Comparison of ENCODE assay signal across 8 cellular contexts in the genomic region with DNA sequence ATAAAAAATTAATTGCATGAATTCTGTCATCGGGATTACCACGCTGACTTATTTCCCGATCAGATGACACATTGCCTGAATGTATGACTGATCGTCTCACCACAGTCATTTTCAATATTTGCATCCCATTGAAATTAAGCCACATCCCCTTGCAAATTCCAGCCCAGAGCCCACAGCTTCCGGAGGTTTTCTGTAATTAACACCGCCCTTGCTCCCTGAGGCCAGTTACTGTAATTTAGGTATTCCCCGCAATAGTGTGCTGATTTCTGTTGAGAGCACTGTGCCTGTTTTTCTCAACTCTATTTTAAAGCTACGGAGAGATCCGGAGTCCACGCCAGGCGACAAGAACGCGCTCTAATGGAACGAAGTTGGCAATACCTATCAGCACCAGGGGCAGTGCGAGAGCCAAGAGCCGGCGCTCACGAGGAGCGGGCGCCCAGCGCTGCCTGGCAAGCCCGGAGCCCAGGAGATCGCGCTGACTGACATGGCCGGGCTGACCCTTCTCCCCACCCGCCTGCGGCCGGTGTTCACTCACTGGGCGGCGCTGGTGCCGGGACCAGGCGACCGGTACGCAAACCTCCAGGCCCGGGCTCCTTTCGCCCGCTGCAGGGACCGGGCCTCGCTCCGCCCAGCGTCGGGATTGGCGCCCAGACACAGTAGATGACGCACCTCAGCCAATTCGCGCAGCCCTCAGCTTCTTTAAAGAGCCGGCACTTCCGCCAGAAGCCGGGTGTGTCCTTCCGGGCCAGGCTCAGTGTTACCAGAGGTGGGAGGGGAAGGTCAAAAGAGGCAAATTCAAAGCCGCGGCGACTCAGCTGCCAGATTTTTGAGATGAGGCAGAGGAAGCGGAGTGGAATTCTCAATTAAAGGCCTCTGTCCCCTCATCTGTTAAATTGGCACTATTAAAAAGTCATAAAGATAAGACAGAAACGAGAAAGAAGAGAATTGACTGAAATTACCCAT.
DNase-seq lines count a peak whose midpoint lies in the region; ATAC-seq and TF ChIP-seq lines count a peak whose summit lies in the region.

A gene with protein sequence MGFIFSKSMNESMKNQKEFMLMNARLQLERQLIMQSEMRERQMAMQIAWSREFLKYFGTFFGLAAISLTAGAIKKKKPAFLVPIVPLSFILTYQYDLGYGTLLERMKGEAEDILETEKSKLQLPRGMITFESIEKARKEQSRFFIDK (minus strand): TSS at position 672 of the 963 bp plus-strand sequence. CDS start 5,948 bp downstream, outside the sequence.

- no peaks in the 10 kb centered on the region for H4K20me1 ChIP-seq in MM.1S (ENCODE audit: insufficient read depth, low read length)

- TF ChIP-seq CTCF in MM.1S (IDR thresholded peaks at IDR 0.05; ENCODE audit: low read length): peak; percentile 28
- no peak for TF ChIP-seq CTCF in nephron progenitor cell (IDR thresholded peaks at IDR 0.05)

- H3K27me3 ChIP-seq in HAP-1 (ENCODE audit: low read depth): no peaks in the 10 kb centered on the region
- no peaks in the 10 kb centered on the region for H3K27me3 ChIP-seq in MM.1S (replicated peaks; ENCODE audit: insufficient read depth, low read length)

- ATAC-seq in stimulated activated naive CD8-positive, alpha-beta T cell treated with anti-CD3 and anti-CD28 coated beads, Interleukin-15, amount 100 ng/mL, for 72 hours: peak; percentile 96

- H3K27ac ChIP-seq in MM.1S (ENCODE audit: low read length): peak within 1 kb of the TSS; percentile 93

- peak within 1 kb of the TSS; percentile 92 for H3K27ac Mint-ChIP-seq in nephron progenitor cell
- peak within 1 kb of the TSS; percentile 99 for H3K27ac Mint-ChIP-seq in stimulated activated naive CD8-positive, alpha-beta T cell treated with anti-CD3 and anti-CD28 coated beads, Interleukin-15, amount 100 ng/mL, for 72 hours

- no peaks in the 10 kb centered on the region for H3K9me2 ChIP-seq in MM.1S (replicated peaks; ENCODE audit: insufficient read depth, low read length)

- H3K4me1 ChIP-seq in HAP-1 (peaks cover 9% of the 10 kb centered on the region), MM.1S (ENCODE audit: low read length) (peaks cover 7% of the 10 kb centered on the region; the same call in 1 of the 2 replicates)

- H3K36me3 Mint-ChIP-seq in nephron progenitor cell (ENCODE audit: low read depth): peaks cover 40% of the 10 kb centered on the region

- H3K36me3 ChIP-seq in HAP-1 (replicated peaks) (peaks cover 13% of the 10 kb centered on the region), MM.1S (replicated peaks; ENCODE audit: insufficient read depth, low read length) (no peaks in the 10 kb centered on the region)

- H3K4me3 ChIP-seq in HAP-1: peak within 1 kb of the TSS; percentile 72
- peak within 1 kb of the TSS; percentile 62 for H3K4me3 ChIP-seq in MM.1S (ENCODE audit: low read length)

- in situ Hi-C loops in HAP-1 (cut with MboI; ENCODE audit: low sequenced_read_pairs): loop anchor here (25.0 kb wide), 1 partner anchor 675 kb away; no protein-coding TSS in a partner anchor

- peak within 1 kb of the TSS; percentile 73 for H2AFZ ChIP-seq in MM.1S (ENCODE audit: low read length)

- peaks cover 25% of the 10 kb centered on the region for H3F3A ChIP-seq in MM.1S (ENCODE audit: insufficient read depth, low read length)

- H3K9ac ChIP-seq in MM.1S (ENCODE audit: low read length): peak within 1 kb of the TSS; percentile 84

- H3K4me1 Mint-ChIP-seq in nephron progenitor cell: peaks cover 28% of the 10 kb centered on the region
- H3K4me1 Mint-ChIP-seq in stimulated activated naive CD8-positive, alpha-beta T cell treated with anti-CD3 and anti-CD28 coated beads, Interleukin-15, amount 100 ng/mL, for 72 hours: peaks cover 52% of the 10 kb centered on the region

- H3K9me3 ChIP-seq in HAP-1: no peaks in the 10 kb centered on the region
- no peaks in the 10 kb centered on the region for H3K9me3 ChIP-seq in MM.1S (replicated peaks; ENCODE audit: insufficient read depth, low read length)

- H3K9me3 Mint-ChIP-seq in nephron progenitor cell: peaks cover 30% of the 10 kb centered on the region
- H3K9me3 Mint-ChIP-seq in stimulated activated naive CD8-positive, alpha-beta T cell treated with anti-CD3 and anti-CD28 coated beads, Interleukin-15, amount 100 ng/mL, for 72 hours: peaks cover 6 to 7% of the 10 kb centered on the region in 2 donors

- H3K27me3 Mint-ChIP-seq in nephron progenitor cell (ENCODE audit: low read depth, poor library complexity): peaks cover 9% of the 10 kb centered on the region
- H3K27me3 Mint-ChIP-seq in stimulated activated naive CD8-positive, alpha-beta T cell treated with anti-CD3 and anti-CD28 coated beads, Interleukin-15, amount 100 ng/mL, for 72 hours: no peaks in the 10 kb centered on the region

- peak within 1 kb of the TSS; percentile 95 for H3K4me3 Mint-ChIP-seq in nephron progenitor cell
- H3K4me3 Mint-ChIP-seq in stimulated activated naive CD8-positive, alpha-beta T cell treated with anti-CD3 and anti-CD28 coated beads, Interleukin-15, amount 100 ng/mL, for 72 hours: peak within 1 kb of the TSS; percentile 94 to 99

- peak within 1 kb of the TSS; percentile 80 for H3K4me2 ChIP-seq in MM.1S (ENCODE audit: low read depth, low read length)

- peaks cover 4% of the 10 kb centered on the region; the same call in 1 of the 2 replicates for H3K79me2 ChIP-seq in MM.1S (ENCODE audit: low read length)

- DNase-seq in GDM1 (lab: John Stamatoyannopoulos, UW) (peak; percentile 83), HAP-1 (ENCODE audit: low spot score in 2 of 2) (peak; percentile 94 to 96), MM.1S (peak; percentile 98), SIG-M5 treated with dmso at 0.1 percent for 504 hours (lab: John Stamatoyannopoulos, UW; ENCODE audit: unreplicated experiment) (peak; percentile 91), activated gamma-delta T cell treated with Interleukin-2 at 50 U/mL for 16 hours (peak; percentile 86), fibroblast of the conjunctiva (ENCODE audit: low read depth) (peak; percentile 87), nephron progenitor cell (peak; percentile 88)
- DNase-seq in stimulated activated naive CD8-positive, alpha-beta T cell treated with anti-CD3 and anti-CD28 coated beads, Interleukin-15, amount 100 ng/mL, for 72 hours: peak; percentile 88 to 93

Comparison
In these comparisons a context has a peak if more than half of its experiments do, and no peak if none do; other contexts are left out.
1. Peak in every context shown above with its lines: DNase-seq, ATAC-seq, H3K4me3 ChIP-seq and H3K27ac ChIP-seq.